Comparison of ENCODE assay signal across 1 cellular context in genomic region chr14:102539544-102540309, GRCh38.
TF ChIP-seq lines count a peak whose summit lies in the region.

No MANE protein-coding gene starts in this region.

TF ChIP-seq in HEK293, 187 proteins besides CTCF, POLR2A, EP300 and RAD21 (continued from another document):
- TF ChIP-seq, protein P1, sequence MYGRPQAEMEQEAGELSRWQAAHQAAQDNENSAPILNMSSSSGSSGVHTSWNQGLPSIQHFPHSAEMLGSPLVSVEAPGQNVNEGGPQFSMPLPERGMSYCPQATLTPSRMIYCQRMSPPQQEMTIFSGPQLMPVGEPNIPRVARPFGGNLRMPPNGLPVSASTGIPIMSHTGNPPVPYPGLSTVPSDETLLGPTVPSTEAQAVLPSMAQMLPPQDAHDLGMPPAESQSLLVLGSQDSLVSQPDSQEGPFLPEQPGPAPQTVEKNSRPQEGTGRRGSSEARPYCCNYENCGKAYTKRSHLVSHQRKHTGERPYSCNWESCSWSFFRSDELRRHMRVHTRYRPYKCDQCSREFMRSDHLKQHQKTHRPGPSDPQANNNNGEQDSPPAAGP (tag by site-specific recombination; IDR thresholded peaks at IDR 0.05): 0 out of 2 replicates have a peak, but pooled peaks have one; percentile 19
- TF ChIP-seq IKZF3 (tag by site-specific recombination; IDR thresholded peaks at IDR 0.05): no peak
- peak; percentile 61 for TF ChIP-seq GLIS2 (tag by site-specific recombination; IDR thresholded peaks at IDR 0.05)
- TF ChIP-seq, protein P2, sequence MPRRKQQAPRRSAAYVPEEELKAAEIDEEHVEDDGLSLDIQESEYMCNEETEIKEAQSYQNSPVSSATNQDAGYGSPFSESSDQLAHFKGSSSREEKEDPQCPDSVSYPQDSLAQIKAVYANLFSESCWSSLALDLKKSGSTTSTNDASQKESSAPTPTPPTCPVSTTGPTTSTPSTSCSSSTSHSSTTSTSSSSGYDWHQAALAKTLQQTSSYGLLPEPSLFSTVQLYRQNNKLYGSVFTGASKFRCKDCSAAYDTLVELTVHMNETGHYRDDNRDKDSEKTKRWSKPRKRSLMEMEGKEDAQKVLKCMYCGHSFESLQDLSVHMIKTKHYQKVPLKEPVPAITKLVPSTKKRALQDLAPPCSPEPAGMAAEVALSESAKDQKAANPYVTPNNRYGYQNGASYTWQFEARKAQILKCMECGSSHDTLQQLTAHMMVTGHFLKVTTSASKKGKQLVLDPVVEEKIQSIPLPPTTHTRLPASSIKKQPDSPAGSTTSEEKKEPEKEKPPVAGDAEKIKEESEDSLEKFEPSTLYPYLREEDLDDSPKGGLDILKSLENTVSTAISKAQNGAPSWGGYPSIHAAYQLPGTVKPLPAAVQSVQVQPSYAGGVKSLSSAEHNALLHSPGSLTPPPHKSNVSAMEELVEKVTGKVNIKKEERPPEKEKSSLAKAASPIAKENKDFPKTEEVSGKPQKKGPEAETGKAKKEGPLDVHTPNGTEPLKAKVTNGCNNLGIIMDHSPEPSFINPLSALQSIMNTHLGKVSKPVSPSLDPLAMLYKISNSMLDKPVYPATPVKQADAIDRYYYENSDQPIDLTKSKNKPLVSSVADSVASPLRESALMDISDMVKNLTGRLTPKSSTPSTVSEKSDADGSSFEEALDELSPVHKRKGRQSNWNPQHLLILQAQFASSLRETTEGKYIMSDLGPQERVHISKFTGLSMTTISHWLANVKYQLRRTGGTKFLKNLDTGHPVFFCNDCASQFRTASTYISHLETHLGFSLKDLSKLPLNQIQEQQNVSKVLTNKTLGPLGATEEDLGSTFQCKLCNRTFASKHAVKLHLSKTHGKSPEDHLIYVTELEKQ (tag by site-specific recombination; IDR thresholded peaks at IDR 0.05; ENCODE audit: borderline replicate concordance): no peak
- peak; percentile 53 for TF ChIP-seq PATZ1 (tag by site-specific recombination; IDR thresholded peaks at IDR 0.05)
- 0 out of 2 replicates have a peak, but pooled peaks have one; percentile 34 for TF ChIP-seq ZNF18 (tag by site-specific recombination; IDR thresholded peaks at IDR 0.05)
- TF ChIP-seq ZEB2 (tag by site-specific recombination; IDR thresholded peaks at IDR 0.05): peak; percentile 32; the same call in 1 of the 2 replicates
- no peak for TF ChIP-seq ZNF221 (tag by site-specific recombination; IDR thresholded peaks at IDR 0.05; ENCODE audit: borderline replicate concordance)
- TF ChIP-seq ZFP69B (tag by site-specific recombination; IDR thresholded peaks at IDR 0.05): no peak
- no peak for TF ChIP-seq GLI4 (tag by site-specific recombination; IDR thresholded peaks at IDR 0.05)
- peak; percentile 71 for TF ChIP-seq ZBTB20 (tag by site-specific recombination; IDR thresholded peaks at IDR 0.05)
- peak; percentile 82 for TF ChIP-seq ZNF423 (tag by site-specific recombination; IDR thresholded peaks at IDR 0.05)
- TF ChIP-seq ZNF580 (tag by site-specific recombination; IDR thresholded peaks at IDR 0.05): no peak
- TF ChIP-seq ZFHX2 (tag by site-specific recombination; conservative IDR thresholded peaks at IDR 0.05): peak; percentile 99
- TF ChIP-seq ZNF513 (tag by site-specific recombination; IDR thresholded peaks at IDR 0.05): no peak
- TF ChIP-seq KLF16 (tag by site-specific recombination; IDR thresholded peaks at IDR 0.05): peak; percentile 82; the same call in 1 of the 2 replicates
- no peak for TF ChIP-seq ZNF747 (tag by site-specific recombination; IDR thresholded peaks at IDR 0.05)
- TF ChIP-seq ZNF560 (tag by site-specific recombination; IDR thresholded peaks at IDR 0.05; ENCODE audit: borderline replicate concordance): no peak
- TF ChIP-seq ZIC2 (tag by site-specific recombination; IDR thresholded peaks at IDR 0.05): peak; percentile 81
- no peak for TF ChIP-seq ZNF626 (tag by site-specific recombination; IDR thresholded peaks at IDR 0.05)
